ENCODE assay signal across 8 cellular contexts in the genomic region with DNA sequence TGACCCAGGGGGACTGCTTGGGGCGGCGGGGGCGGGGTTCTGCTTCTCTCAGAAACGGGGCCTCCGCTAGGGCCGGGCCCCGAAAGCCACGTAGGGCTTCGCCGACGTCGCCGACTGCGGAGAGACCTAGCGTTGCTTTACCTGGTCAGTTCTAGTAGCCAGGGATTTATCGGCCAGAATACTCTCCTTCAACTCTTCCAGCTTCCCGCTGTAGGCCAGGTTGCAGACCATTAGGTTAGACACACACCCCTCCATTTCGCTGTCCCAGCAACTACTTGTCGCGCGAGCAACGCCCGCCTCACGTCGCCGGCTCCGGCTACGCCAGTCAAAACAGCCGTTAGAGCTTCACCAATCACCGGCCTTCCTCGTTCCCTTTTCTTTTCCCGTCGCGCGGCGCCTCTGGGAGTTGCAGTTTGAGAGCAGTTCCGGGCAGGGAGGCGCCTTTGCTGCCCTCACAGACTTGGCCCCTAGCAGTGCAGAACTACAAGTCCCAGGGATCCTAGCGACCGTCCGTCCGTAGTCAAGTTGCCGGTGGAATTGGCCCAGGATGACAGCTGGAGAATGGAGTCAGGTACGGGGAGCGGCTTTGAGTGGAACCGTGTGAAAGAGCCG. TPM values are rescaled to one million over a fixed set of nuclear protein-coding genes. Genes with fewer than 3 reads are reported as not detected.
DNase-seq lines count a peak whose midpoint lies in the region; ATAC-seq, FAIRE-seq and TF ChIP-seq lines count a peak whose summit lies in the region.

A gene with protein sequence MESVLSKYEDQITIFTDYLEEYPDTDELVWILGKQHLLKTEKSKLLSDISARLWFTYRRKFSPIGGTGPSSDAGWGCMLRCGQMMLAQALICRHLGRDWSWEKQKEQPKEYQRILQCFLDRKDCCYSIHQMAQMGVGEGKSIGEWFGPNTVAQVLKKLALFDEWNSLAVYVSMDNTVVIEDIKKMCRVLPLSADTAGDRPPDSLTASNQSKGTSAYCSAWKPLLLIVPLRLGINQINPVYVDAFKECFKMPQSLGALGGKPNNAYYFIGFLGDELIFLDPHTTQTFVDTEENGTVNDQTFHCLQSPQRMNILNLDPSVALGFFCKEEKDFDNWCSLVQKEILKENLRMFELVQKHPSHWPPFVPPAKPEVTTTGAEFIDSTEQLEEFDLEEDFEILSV (plus strand): TSS at position 513 of the 612 bp plus-strand sequence. CDS start 49 bp downstream, at position 562.
A gene with protein sequence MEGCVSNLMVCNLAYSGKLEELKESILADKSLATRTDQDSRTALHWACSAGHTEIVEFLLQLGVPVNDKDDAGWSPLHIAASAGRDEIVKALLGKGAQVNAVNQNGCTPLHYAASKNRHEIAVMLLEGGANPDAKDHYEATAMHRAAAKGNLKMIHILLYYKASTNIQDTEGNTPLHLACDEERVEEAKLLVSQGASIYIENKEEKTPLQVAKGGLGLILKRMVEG (minus strand): TSS at position 277 of the 612 bp plus-strand sequence. CDS start 22 bp downstream, at position 255.

- ATAC-seq in HG03439 (IDR thresholded peaks at IDR 0.05; ENCODE audit: unreplicated experiment), result peak; percentile 96
- ATAC-seq in activated CD4-positive, CD25-positive, alpha-beta regulatory T cell treated with anti-CD3 and anti-CD28 coated beads, Interleukin-2, amount 50 U/mL, for 24 hours, result peak; percentile 96 to 97

- peak within 1 kb of the TSS; percentile 84 for H2AFZ ChIP-seq in keratinocyte (ENCODE audit: control insufficient read depth, low read length)

- no peaks in the 10 kb centered on the region for H3K9me3 ChIP-seq in BE2C
- no peaks in the 10 kb centered on the region for H3K9me3 ChIP-seq in keratinocyte (ENCODE audit: control insufficient read depth, low read depth, low read length)

- peak within 1 kb of the TSS; percentile 81 for H3K4me3 ChIP-seq in BE2C (ENCODE audit: low read depth, low read length)
- peak within 1 kb of the TSS; percentile 31 to 84 (median 57) for H3K4me3 ChIP-seq in keratinocyte (ENCODE audit: control insufficient read depth in 2 of 3, extremely low read depth in 1 of 3, insufficient read depth in 2 of 3, low read depth in 1 of 3, low read length in 3 of 3)

- no peaks in the 10 kb centered on the region for H4K20me1 ChIP-seq in keratinocyte (ENCODE audit: control insufficient read depth, extremely low read depth, insufficient read depth, low read length)

- peak within 1 kb of the TSS; percentile 77 for H3K4me2 ChIP-seq in keratinocyte (ENCODE audit: control insufficient read depth, extremely low read depth, insufficient read depth, low read depth, low read length)

- H3K9me1 ChIP-seq in keratinocyte (ENCODE audit: control insufficient read depth, extremely low read depth, insufficient read depth, low read length), result no peaks in the 10 kb centered on the region

- H3K4me1 ChIP-seq in BE2C (no peaks in the 10 kb centered on the region), keratinocyte (ENCODE audit: control insufficient read depth, extremely low read depth, insufficient read depth, low read length) (peaks cover 2% of the 10 kb centered on the region)

- dilution Hi-C loops in keratinocyte (cut with MboI; ENCODE audit: extremely low pct_ligation_motif_present, low sequenced_read_pairs), result no loop called here

- DNase-seq in BE2C, result peak; percentile 88
- DNase-seq in GM19239 (ENCODE audit: insufficient read length, low spot score), result peak; percentile 46
- peak; percentile 97 for DNase-seq in NCI-H460 (ENCODE audit: extremely low read depth, low read depth)
- peak; percentile 86 for DNase-seq in cerebellum (ENCODE audit: low spot score)
- DNase-seq in keratinocyte (ENCODE audit: low read depth, low spot score), result peak; percentile 61
- DNase-seq in stimulated activated CD4-positive, alpha-beta T cell treated with anti-CD3 and anti-CD28 coated beads, Interleukin-15, amount 100 ng/mL, for 1 hour (ENCODE audit: low read depth in 1 of 2, low spot score in 1 of 2), result peak; percentile 71

- H3K9ac ChIP-seq in keratinocyte (ENCODE audit: control insufficient read depth, extremely low read depth, insufficient read depth, low read length), result peak within 1 kb of the TSS; percentile 77

- FAIRE-seq in GM19239 (lab: Jason Lieb, UNC) (peak; percentile 98), keratinocyte (lab: Jason Lieb, UNC) (peak; percentile 56)

- peaks cover 21% of the 10 kb centered on the region for H3K79me2 ChIP-seq in keratinocyte (ENCODE audit: control insufficient read depth, insufficient read depth, low read length)

- peak within 1 kb of the TSS; percentile 86 for H3K27ac ChIP-seq in keratinocyte (ENCODE audit: control insufficient read depth, insufficient read depth, low read length)

- TF ChIP-seq CTCF in BE2C (IDR thresholded peaks at IDR 0.05; ENCODE audit: low read depth, low read length) (no peak), keratinocyte (optimal IDR thresholded peaks at IDR 0.05 in 1 of 3, IDR thresholded peaks at IDR 0.05 in 1 of 3, conservative IDR thresholded peaks at IDR 0.05 in 1 of 3; ENCODE audit: extremely low read depth in 1 of 3, insufficient read depth in 2 of 3, low read length in 3 of 3) (no peak)

- no peaks in the 10 kb centered on the region for H3K27me3 ChIP-seq in BE2C
- no peaks in the 10 kb centered on the region for H3K27me3 ChIP-seq in keratinocyte (ENCODE audit: control insufficient read depth, extremely low read depth, insufficient read depth, low read length)

- H3K36me3 ChIP-seq in BE2C (no peaks in the 10 kb centered on the region), keratinocyte (ENCODE audit: control insufficient read depth in 2 of 2, extremely low read depth in 1 of 2, insufficient read depth in 2 of 2, low read length in 2 of 2) (no peaks in the 10 kb centered on the region)

RNA-seq across cellular contexts. Expression of the first gene that starts in this region (rescaled TPM):
- polyA plus RNA-seq in BE2C (2012; ENCODE audit: insufficient read depth, insufficient read length, low read depth), result 17.5 TPM
- total RNA-seq in NCI-H460 (2014; rRNA removed; shearing (Covaris generic)), result 8.3 and 9.4 TPM in 2 replicates
- polyA plus RNA-seq in NCI-H460 (2014; cell fraction: nucleus; rRNA removed), result 5.2 and 5.6 TPM in 2 replicates
- total RNA-seq in cerebellum, result 6.3 TPM
- polyA plus RNA-seq in keratinocyte, result 14.5 to 19.3 TPM (median 16.5 TPM) in 3 replicates
- 6.6 TPM for polyA plus RNA-seq in keratinocyte (2011; ENCODE audit: low read depth)
- polyA plus RNA-seq in keratinocyte (2011; cell fraction: cytosol; rRNA removed), result 14.3 and 27.2 TPM in 2 replicates
- 18.9 and 19.9 TPM in 2 replicates for polyA plus RNA-seq in keratinocyte (2011; cell fraction: nucleus; rRNA removed)
- polyA plus RNA-seq in keratinocyte (2012; ENCODE audit: low replicate concordance), result 9.9 and 12.3 TPM in 2 replicates
- 6.6 to 14.4 TPM (median 10.0 TPM) in 3 replicates for polyA minus RNA-seq in keratinocyte
- 5.4 TPM for polyA minus RNA-seq in keratinocyte (2011; cell fraction: cytosol; rRNA and poly(A)+ RNA removed)
- 7.2 and 11.5 TPM in 2 replicates for polyA minus RNA-seq in keratinocyte (2011; cell fraction: nucleus; rRNA and poly(A)+ RNA removed)

RNA-seq across cellular contexts. Expression of the second gene that starts in this region (rescaled TPM):
- 95.9 TPM for polyA plus RNA-seq in BE2C (2012; ENCODE audit: insufficient read depth, insufficient read length, low read depth)
- 95.2 and 106 TPM in 2 replicates for total RNA-seq in NCI-H460 (2014; rRNA removed; shearing (Covaris generic))
- 96.3 and 98.3 TPM in 2 replicates for polyA plus RNA-seq in NCI-H460 (2014; cell fraction: nucleus; rRNA removed)
- 53.2 TPM for total RNA-seq in cerebellum
- polyA plus RNA-seq in keratinocyte, result 65.3 to 89.3 TPM (median 70.2 TPM) in 3 replicates
- 35.5 TPM for polyA plus RNA-seq in keratinocyte (2011; ENCODE audit: low read depth)
- polyA plus RNA-seq in keratinocyte (2011; cell fraction: cytosol; rRNA removed), result 67.9 and 113 TPM in 2 replicates
- 44.0 and 54.7 TPM in 2 replicates for polyA plus RNA-seq in keratinocyte (2011; cell fraction: nucleus; rRNA removed)
- polyA plus RNA-seq in keratinocyte (2012; ENCODE audit: low replicate concordance), result 44.6 and 50.6 TPM in 2 replicates
- 9.6 to 37.8 TPM (median 21.8 TPM) in 3 replicates for polyA minus RNA-seq in keratinocyte
- 22.4 TPM for polyA minus RNA-seq in keratinocyte (2011; cell fraction: cytosol; rRNA and poly(A)+ RNA removed)
- polyA minus RNA-seq in keratinocyte (2011; cell fraction: nucleus; rRNA and poly(A)+ RNA removed), result 6.1 and 15.6 TPM in 2 replicates

Comparison
In these comparisons a context has a peak if more than half of its experiments do, and no peak if none do; other contexts are left out.
1. Peak in every context shown above with its lines: DNase-seq, ATAC-seq, H3K4me3 ChIP-seq and H3K27ac ChIP-seq.
2. DNase-seq: peak in every context shown above with its lines; median percentile 97 in NCI-H460; 88 in BE2C; 86 in cerebellum; 71 in stimulated activated CD4-positive, alpha-beta T cell treated with anti-CD3 and anti-CD28 coated beads, Interleukin-15, amount 100 ng/mL, for 1 hour; 61 in keratinocyte; 46 in GM19239.